In the genomic region with DNA sequence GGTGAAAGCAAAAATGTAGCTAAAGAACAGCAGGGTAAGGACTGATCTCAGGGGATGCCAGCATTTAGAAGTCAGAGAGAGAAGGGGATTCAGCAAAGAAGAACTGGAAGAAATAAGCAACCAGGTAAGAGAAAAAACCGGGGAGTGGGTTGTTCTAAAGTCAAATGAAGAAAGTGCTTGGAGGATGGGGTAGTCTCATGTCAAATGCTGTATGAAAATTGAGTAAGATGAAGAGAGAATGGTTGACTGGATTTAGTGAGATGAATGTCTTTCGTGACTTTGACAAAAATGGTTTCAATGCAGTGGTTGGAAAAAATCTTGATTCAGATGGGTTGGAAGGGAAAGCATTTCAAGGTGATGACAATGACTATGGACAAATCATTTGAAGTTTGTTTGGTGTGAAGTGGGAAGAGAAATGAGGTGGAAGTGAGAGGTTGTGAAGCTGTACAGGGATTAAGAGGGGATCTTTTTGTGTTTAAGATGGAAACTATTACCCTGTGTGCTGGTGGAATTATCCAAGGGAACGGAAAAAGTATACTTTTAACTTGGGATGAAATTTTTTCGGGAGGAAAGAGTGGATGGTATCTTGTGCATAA, we compare ENCODE assay signal across 23 cellular contexts.
DNase-seq lines count a peak whose midpoint lies in the region; ATAC-seq and TF ChIP-seq lines count a peak whose summit lies in the region.
"Had no signal": no experiment of that assay in that cellular context is flagged by ENCODE, and none has a peak within 500 bp of the region (broad histone marks: within the 10 kb centered on the region; RNA-seq: fewer than 3 reads in every experiment).

No MANE protein-coding gene starts in this region.

- peak; percentile 37 to 43 for ATAC-seq in activated T-cell treated with anti-CD3 and anti-CD28 coated beads, Interleukin-2, amount 50 U/mL, for 4 hours
- peak; percentile 78 to 84 for ATAC-seq in activated naive CD4-positive, alpha-beta T cell treated with anti-CD3 and anti-CD28 coated beads, Interleukin-2, amount 50 U/mL, for 72 hours
- ATAC-seq in central memory CD8-positive, alpha-beta T cell (replicated peaks; ENCODE audit: extremely low read depth, poor library complexity, severe bottlenecking): no peak
- ATAC-seq: GM12878, HCT116 had no signal

- H3K4me3 ChIP-seq in dorsolateral prefrontal cortex: no peak overlapping the region
- H3K4me3 ChIP-seq: GM12878 had no signal

- no peak overlapping the region for H3K27ac ChIP-seq in dorsolateral prefrontal cortex
- H3K27ac ChIP-seq: HL-60 had no signal

- peaks cover 2% of the 10 kb centered on the region for H3K9me3 Mint-ChIP-seq in activated T-cell treated with anti-CD3 and anti-CD28 coated beads, Interleukin-2, amount 50 U/mL, for 4 hours
- H3K9me3 Mint-ChIP-seq in activated naive CD4-positive, alpha-beta T cell treated with anti-CD3 and anti-CD28 coated beads, Interleukin-2, amount 50 U/mL, for 72 hours: peaks cover 0 to 16% of the 10 kb centered on the region in 2 donors
- peaks cover 4% of the 10 kb centered on the region for H3K9me3 Mint-ChIP-seq in central memory CD8-positive, alpha-beta T cell
- H3K9me3 Mint-ChIP-seq in stimulated activated naive CD8-positive, alpha-beta T cell treated with anti-CD3 and anti-CD28 coated beads, Interleukin-15, Interleukin-2, amounts not matched to agents 100 ng/mL and 50 ng/mL, for 24 hours: peaks cover 6% of the 10 kb centered on the region
- H3K9me3 Mint-ChIP-seq: HFFc6 had no signal

- H3K4me1 Mint-ChIP-seq in activated T-cell treated with anti-CD3 and anti-CD28 coated beads, Interleukin-2, amount 50 U/mL, for 4 hours (ENCODE audit: low read depth): peaks cover 21% of the 10 kb centered on the region
- peaks cover 8% of the 10 kb centered on the region for H3K4me1 Mint-ChIP-seq in central memory CD8-positive, alpha-beta T cell
- H3K4me1 Mint-ChIP-seq in stimulated activated naive CD8-positive, alpha-beta T cell treated with anti-CD3 and anti-CD28 coated beads, Interleukin-15, Interleukin-2, amounts not matched to agents 100 ng/mL and 50 ng/mL, for 24 hours (ENCODE audit: low read depth): peaks cover 30% of the 10 kb centered on the region

- H3K27me3 Mint-ChIP-seq in activated T-cell treated with anti-CD3 and anti-CD28 coated beads, Interleukin-2, amount 50 U/mL, for 4 hours (ENCODE audit: low read depth): peaks cover 3% of the 10 kb centered on the region
- no peaks in the 10 kb centered on the region for H3K27me3 Mint-ChIP-seq in central memory CD8-positive, alpha-beta T cell
- peaks cover 10% of the 10 kb centered on the region for H3K27me3 Mint-ChIP-seq in stimulated activated naive CD8-positive, alpha-beta T cell treated with anti-CD3 and anti-CD28 coated beads, Interleukin-15, Interleukin-2, amounts not matched to agents 100 ng/mL and 50 ng/mL, for 24 hours

- H3K36me3 Mint-ChIP-seq in activated T-cell treated with anti-CD3 and anti-CD28 coated beads, Interleukin-2, amount 50 U/mL, for 4 hours (ENCODE audit: insufficient read depth): no peaks in the 10 kb centered on the region
- H3K36me3 Mint-ChIP-seq in activated naive CD4-positive, alpha-beta T cell treated with anti-CD3 and anti-CD28 coated beads, Interleukin-2, amount 50 U/mL, for 72 hours: peaks cover 0 to 24% of the 10 kb centered on the region in 2 donors
- H3K36me3 Mint-ChIP-seq in central memory CD8-positive, alpha-beta T cell (ENCODE audit: insufficient read depth): peaks cover 4% of the 10 kb centered on the region
- H3K36me3 Mint-ChIP-seq in stimulated activated naive CD8-positive, alpha-beta T cell treated with anti-CD3 and anti-CD28 coated beads, Interleukin-15, Interleukin-2, amounts not matched to agents 100 ng/mL and 50 ng/mL, for 24 hours (ENCODE audit: low read depth): peaks cover 6% of the 10 kb centered on the region

- no peak overlapping the region for H3K4me3 Mint-ChIP-seq in activated T-cell treated with anti-CD3 and anti-CD28 coated beads, Interleukin-2, amount 50 U/mL, for 4 hours
- H3K4me3 Mint-ChIP-seq in central memory CD8-positive, alpha-beta T cell: no peak overlapping the region
- no peak overlapping the region for H3K4me3 Mint-ChIP-seq in stimulated activated naive CD8-positive, alpha-beta T cell treated with anti-CD3 and anti-CD28 coated beads, Interleukin-15, Interleukin-2, amounts not matched to agents 100 ng/mL and 50 ng/mL, for 24 hours
- H3K4me3 Mint-ChIP-seq: HFFc6 had no signal

- no peak for DNase-seq in activated T-cell treated with anti-CD3 and anti-CD28 coated beads, Interleukin-2, amount 50 U/mL, for 4 hours
- DNase-seq in activated T-cell treated with anti-CD3 and anti-CD28 coated beads, Interleukin-2, amount 50 U/mL, for 1 hour: no peak
- no peak for DNase-seq in activated naive CD4-positive, alpha-beta T cell treated with anti-CD3 and anti-CD28 coated beads, Interleukin-2, amount 50 U/mL, for 72 hours (ENCODE audit: low spot score in 2 of 2)
- no peak for DNase-seq in activated naive CD4-positive, alpha-beta T cell (lab: John Stamatoyannopoulos, UW)
- DNase-seq in central memory CD8-positive, alpha-beta T cell (ENCODE audit: low spot score in 2 of 2): no peak
- DNase-seq in dorsolateral prefrontal cortex: no peak
- DNase-seq: ACHN; BE2C; C1 segment of cervical spinal cord; CD4-positive, CD25-positive, alpha-beta regulatory T cell; CD8-positive, alpha-beta memory T cell; COR-L47; DMS 273 treated with DMSO at 0.1 percent for 48 hours; DMS53; DND-41; EL; GOT3; H7; HFFc6 had no signal

- H3K27me3 ChIP-seq in dorsolateral prefrontal cortex: peaks cover 0 to 23% (median 3%) of the 10 kb centered on the region in 45 donors
- H3K27me3 ChIP-seq: BE2C had no signal

- H3K27ac Mint-ChIP-seq in activated naive CD4-positive, alpha-beta T cell treated with anti-CD3 and anti-CD28 coated beads, Interleukin-2, amount 50 U/mL, for 72 hours: peak overlapping the region; percentile 14 to 69
- peak overlapping the region; percentile 0 for H3K27ac Mint-ChIP-seq in central memory CD8-positive, alpha-beta T cell (ENCODE audit: low read depth)
- H3K27ac Mint-ChIP-seq in stimulated activated naive CD8-positive, alpha-beta T cell treated with anti-CD3 and anti-CD28 coated beads, Interleukin-15, Interleukin-2, amounts not matched to agents 100 ng/mL and 50 ng/mL, for 24 hours: peak overlapping the region; percentile 38
- H3K27ac Mint-ChIP-seq: CD4-positive, CD25-positive, alpha-beta regulatory T cell; CD8-positive, alpha-beta memory T cell; HFFc6 had no signal

- TF ChIP-seq CTCF in dorsolateral prefrontal cortex (IDR thresholded peaks at IDR 0.05 in 54 of 56, conservative IDR thresholded peaks at IDR 0.05 in 2 of 56; ENCODE audit: low read depth in 1 of 56, partially characterized antibody in 56 of 56): no peak

- intact Hi-C loops in dorsolateral prefrontal cortex (cut with DNase I): no loop called here
